ENCODE assay signal across 9 cellular contexts in the genomic region with DNA sequence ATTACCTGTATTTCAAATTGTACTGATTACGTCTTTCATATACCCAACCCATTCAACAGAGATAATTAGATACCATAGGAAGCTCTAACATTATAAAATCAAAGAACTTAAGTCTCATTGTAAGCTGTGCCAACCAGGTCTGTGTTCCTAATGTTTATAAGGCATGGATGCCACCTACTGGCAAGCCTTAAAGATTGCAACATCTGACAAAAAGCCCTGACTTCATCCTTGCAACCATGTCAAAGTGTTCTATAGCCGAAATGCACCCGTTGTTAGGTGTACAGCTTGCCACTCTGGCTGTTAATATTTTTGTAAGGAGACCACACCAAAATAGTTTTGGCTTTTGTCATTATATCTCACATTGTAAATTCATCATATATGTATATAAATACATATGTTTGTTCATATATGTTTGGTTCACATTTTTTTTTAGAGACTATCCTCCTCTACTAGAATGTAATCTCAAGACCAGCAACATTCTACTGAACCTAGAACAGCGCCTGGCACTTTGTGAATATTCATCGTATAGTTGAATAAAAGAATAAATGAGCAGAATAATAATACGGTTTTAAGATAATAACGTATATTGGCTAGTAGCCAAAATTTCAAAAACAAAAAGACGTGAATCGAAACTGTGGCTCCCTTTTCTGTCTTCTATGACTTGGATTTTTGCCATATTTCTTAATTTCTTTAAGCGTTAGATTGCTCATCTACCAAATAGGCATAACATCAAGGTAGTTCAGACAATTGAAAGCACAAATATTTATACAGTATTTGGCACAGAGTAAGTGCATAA.
DNase-seq lines count a peak whose midpoint lies in the region; ATAC-seq and TF ChIP-seq lines count a peak whose summit lies in the region.
"Had no signal": no experiment of that assay in that cellular context is flagged by ENCODE, and none has a peak within 500 bp of the region (broad histone marks: within the 10 kb centered on the region; RNA-seq: fewer than 3 reads in every experiment).

No MANE protein-coding gene starts in this region.

- H3K27me3 ChIP-seq in esophagus squamous epithelium, result no peaks in the 10 kb centered on the region

- H3K4me3 ChIP-seq in esophagus squamous epithelium, result no peak overlapping the region

- no peak overlapping the region for H3K27ac ChIP-seq in esophagus squamous epithelium

- peaks cover 6% of the 10 kb centered on the region for H3K27me3 Mint-ChIP-seq in nephron progenitor cell (ENCODE audit: low read depth, poor library complexity)
- H3K27me3 Mint-ChIP-seq: dendritic cell treated with granulocyte-macrophage colony-stimulating factor and Interleukin-4, amounts not matched to agents 40 ng/mL and 50 ng/mL, for 4 days had no signal

- no peak for TF ChIP-seq POLR2A in esophagus squamous epithelium (IDR thresholded peaks at IDR 0.05)

- no peaks in the 10 kb centered on the region for H3K36me3 ChIP-seq in esophagus squamous epithelium

- H3K36me3 Mint-ChIP-seq in nephron progenitor cell (ENCODE audit: low read depth), result peaks cover 6% of the 10 kb centered on the region

- ATAC-seq in GM19438 (IDR thresholded peaks at IDR 0.05; ENCODE audit: low read depth, unreplicated experiment) (peak; percentile 86), HG03432 (IDR thresholded peaks at IDR 0.05; ENCODE audit: unreplicated experiment) (peak; percentile 99)

- TF ChIP-seq CTCF in esophagus squamous epithelium (IDR thresholded peaks at IDR 0.05) (peak in 5 of 6 experiments; percentile 64 to 87 (median 69)), nephron progenitor cell (IDR thresholded peaks at IDR 0.05) (peak; percentile 89)

- H3K9me3 Mint-ChIP-seq in nephron progenitor cell, result peaks cover 9% of the 10 kb centered on the region
- H3K9me3 Mint-ChIP-seq: dendritic cell treated with granulocyte-macrophage colony-stimulating factor and Interleukin-4, amounts not matched to agents 40 ng/mL and 50 ng/mL, for 4 days had no signal

- no peak overlapping the region for H3K27ac Mint-ChIP-seq in nephron progenitor cell
- H3K27ac Mint-ChIP-seq: dendritic cell treated with granulocyte-macrophage colony-stimulating factor and Interleukin-4, amounts not matched to agents 40 ng/mL and 50 ng/mL, for 4 days had no signal

- WGBS in esophagus squamous epithelium, 2 donors, result 21 to 24% methylated on average over 10 of the region's 10 CpGs

- H3K4me3 Mint-ChIP-seq in nephron progenitor cell, result no peak overlapping the region
- H3K4me3 Mint-ChIP-seq: dendritic cell treated with granulocyte-macrophage colony-stimulating factor and Interleukin-4, amounts not matched to agents 40 ng/mL and 50 ng/mL, for 4 days had no signal

- peak; percentile 40 for DNase-seq in DMS79 (lab: John Stamatoyannopoulos, UW)
- DNase-seq in NCI-H345 treated with DMSO at 0.1 percent for 48 hours (lab: John Stamatoyannopoulos, UW; ENCODE audit: unreplicated experiment), result peak; percentile 50
- DNase-seq in activated CD4-positive, alpha-beta T cell treated with anti-CD3 and anti-CD28 coated beads for 4 hours, result peak; percentile 16 to 36
- no peak for DNase-seq in esophagus squamous epithelium (lab: John Stamatoyannopoulos, UW)
- peak; percentile 33 for DNase-seq in nephron progenitor cell
- no peak for DNase-seq in GOT3 (lab: John Stamatoyannopoulos, UW)

- peaks cover 0 to 19% (median 0%) of the 10 kb centered on the region in 3 donors for H3K4me1 ChIP-seq in esophagus squamous epithelium

- H3K4me1 Mint-ChIP-seq in nephron progenitor cell, result peaks cover 36% of the 10 kb centered on the region

- H3K9me3 ChIP-seq in esophagus squamous epithelium, result no peaks in the 10 kb centered on the region

- intact Hi-C loops in esophagus squamous epithelium (cut with DNase I), result loop anchor here (10.0 kb wide), 1 partner anchor 64 kb away; no protein-coding TSS in a partner anchor

Comparison
In these comparisons a context has a peak if more than half of its experiments do, and no peak if none do; other contexts are left out.
1. DNase-seq: peak in DMS79 (single experiment), NCI-H345 treated with DMSO at 0.1 percent for 48 hours (single experiment), activated CD4-positive, alpha-beta T cell treated with anti-CD3 and anti-CD28 coated beads for 4 hours (2 of 2) and nephron progenitor cell (single experiment); none in esophagus squamous epithelium (single experiment) and GOT3 (single experiment).